In the genomic region with DNA sequence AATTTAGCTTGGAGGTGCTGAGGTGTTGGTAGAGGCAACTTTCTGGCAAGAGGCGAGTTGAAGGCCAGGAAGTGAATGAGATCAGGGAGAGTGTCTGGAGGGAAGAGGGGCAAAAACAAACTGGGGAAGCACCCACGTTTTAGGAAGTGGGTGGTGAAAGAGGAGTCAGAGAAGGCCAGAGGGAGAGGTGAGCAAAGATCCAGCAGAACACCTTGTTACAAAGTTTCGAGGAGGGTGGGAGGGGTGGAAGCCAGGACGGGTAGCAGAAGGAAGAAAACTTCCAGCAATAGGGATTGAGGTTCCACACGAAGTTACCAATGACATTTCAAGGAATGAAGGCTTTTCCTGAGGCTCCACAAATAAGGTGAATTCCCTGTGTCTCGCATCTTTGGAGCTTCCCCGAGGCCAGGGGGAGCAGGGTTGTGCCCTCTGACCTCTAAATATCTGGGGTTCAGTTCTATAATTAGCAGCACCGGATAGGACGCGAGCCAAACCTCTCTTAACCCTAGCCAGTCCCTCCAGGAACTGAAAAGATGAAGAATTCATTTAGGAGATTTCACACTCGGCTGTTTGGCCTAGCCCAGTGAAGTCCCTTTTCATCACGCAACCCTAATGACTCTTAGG, we compare ENCODE assay signal across 8 cellular contexts. TPM values are rescaled to one million over a fixed set of nuclear protein-coding genes. Genes with fewer than 3 reads are reported as not detected.
A peak's percentile ranks its signal among the peaks of the same experiment; 100 is the strongest.
DNase-seq lines count a peak whose midpoint lies in the region; ATAC-seq and TF ChIP-seq lines count a peak whose summit lies in the region.

No MANE protein-coding gene starts in this region.

- no peaks in the 10 kb centered on the region for H3K27me3 Mint-ChIP-seq in Calu3 (ENCODE audit: unreplicated experiment)
- peaks cover 3% of the 10 kb centered on the region for H3K27me3 Mint-ChIP-seq in dendritic cell treated with granulocyte-macrophage colony-stimulating factor and Interleukin-4, amounts not matched to agents 40 ng/mL and 50 ng/mL, for 4 days

- DNase-seq in Calu3 (no peak), NB4 (ENCODE audit: low read depth) (peak; percentile 23), hippocampal formation (lab: John Stamatoyannopoulos, UW) (no peak), COLO668 (lab: John Stamatoyannopoulos, UW; ENCODE audit: unreplicated experiment) (no peak)
- DNase-seq in effector CD4-positive, alpha-beta T cell = no peak

- TF ChIP-seq CTCF in Calu3 (IDR thresholded peaks at IDR 0.05; ENCODE audit: unreplicated experiment) = no peak
- no peak for TF ChIP-seq CTCF in NB4 (IDR thresholded peaks at IDR 0.05; ENCODE audit: low read depth, low read length)

- H3K4me1 ChIP-seq in neuron (ENCODE audit: insufficient read depth, low read length) = peaks cover 13% of the 10 kb centered on the region

- peaks cover 35% of the 10 kb centered on the region for H3K36me3 Mint-ChIP-seq in Calu3 (ENCODE audit: insufficient read depth, unreplicated experiment)
- peaks cover 11% of the 10 kb centered on the region for H3K36me3 Mint-ChIP-seq in dendritic cell treated with granulocyte-macrophage colony-stimulating factor and Interleukin-4, amounts not matched to agents 40 ng/mL and 50 ng/mL, for 4 days (ENCODE audit: low read depth)

- H3K9me3 ChIP-seq in neuron (ENCODE audit: low read length) = no peaks in the 10 kb centered on the region

- ATAC-seq in HG03175 (IDR thresholded peaks at IDR 0.05; ENCODE audit: unreplicated experiment) = no peak

- H3K4me3 Mint-ChIP-seq in Calu3 (ENCODE audit: low read depth, unreplicated experiment) = peak overlapping the region; percentile 77
- peak overlapping the region; percentile 86 for H3K4me3 Mint-ChIP-seq in dendritic cell treated with granulocyte-macrophage colony-stimulating factor and Interleukin-4, amounts not matched to agents 40 ng/mL and 50 ng/mL, for 4 days

- CTCF ChIA-PET in Calu3 (lab: Charles Lee) = interaction anchor here (0.5 to 1.5 kb wide), 2 partner anchors 10 to 111 kb away, joined by 3 to 8 read pairs; no protein-coding TSS in a partner anchor

- BruUV-seq in Calu3 (replicated peaks; lab: Mats Ljungman, UMichigan) = TSS peak; percentile 89

- H3K27me3 ChIP-seq in neuron (ENCODE audit: insufficient read depth, low read length) = no peaks in the 10 kb centered on the region

- no peaks in the 10 kb centered on the region for H3K9me3 Mint-ChIP-seq in Calu3 (ENCODE audit: low read depth, unreplicated experiment)
- no peaks in the 10 kb centered on the region for H3K9me3 Mint-ChIP-seq in dendritic cell treated with granulocyte-macrophage colony-stimulating factor and Interleukin-4, amounts not matched to agents 40 ng/mL and 50 ng/mL, for 4 days

- peak overlapping the region; percentile 99 for H3K27ac Mint-ChIP-seq in Calu3 (ENCODE audit: unreplicated experiment)
- peak overlapping the region; percentile 84 for H3K27ac Mint-ChIP-seq in dendritic cell treated with granulocyte-macrophage colony-stimulating factor and Interleukin-4, amounts not matched to agents 40 ng/mL and 50 ng/mL, for 4 days

- H3K4me1 Mint-ChIP-seq in Calu3 (ENCODE audit: low read depth, unreplicated experiment) = peaks cover 18% of the 10 kb centered on the region
- H3K4me1 Mint-ChIP-seq in dendritic cell treated with granulocyte-macrophage colony-stimulating factor and Interleukin-4, amounts not matched to agents 40 ng/mL and 50 ng/mL, for 4 days (ENCODE audit: low read depth) = peaks cover 28% of the 10 kb centered on the region

- peaks cover 2% of the 10 kb centered on the region for H3K36me3 ChIP-seq in neuron (ENCODE audit: insufficient read depth, low read length)

- no peak overlapping the region for H2AFZ ChIP-seq in neuron (ENCODE audit: low read depth, low read length)

- H3K4me3 ChIP-seq in NB4 (ENCODE audit: low read depth, low read length) (no peak overlapping the region), neuron (ENCODE audit: low read length) (peak overlapping the region; percentile 64)

- intact Hi-C loops in Calu3 (cut with micrococcal nuclease; ENCODE audit: unreplicated experiment) = no loop called here
- intact Hi-C loops in dendritic cell treated with granulocyte-macrophage colony-stimulating factor and Interleukin-4, amounts not matched to agents 40 ng/mL and 50 ng/mL, for 4 days (cut with micrococcal nuclease) = loop anchor here (1.0 kb wide), 1 partner anchor 10 kb away; no protein-coding TSS in a partner anchor

- TF ChIP-seq POLR2A in NB4 (IDR thresholded peaks at IDR 0.05; ENCODE audit: extremely low read depth, insufficient read length) = no peak

RNA-seq across cellular contexts. Expression of a gene that starts 0.6 kb away (rescaled TPM):
- 12.4 and 13.0 TPM in 2 replicates for total RNA-seq in Calu3 (2022)

RNA-seq across cellular contexts. Expression of a gene that starts 22.8 kb away (rescaled TPM):
- 112 and 125 TPM in 2 replicates for total RNA-seq in Calu3 (2022)

RNA-seq across cellular contexts. Expression of a gene that starts 25.9 kb away (rescaled TPM):
- total RNA-seq in Calu3 (2022) = 57.6 and 58.3 TPM in 2 replicates
